ENCODE assay signal across 13 cellular contexts in the genomic region with DNA sequence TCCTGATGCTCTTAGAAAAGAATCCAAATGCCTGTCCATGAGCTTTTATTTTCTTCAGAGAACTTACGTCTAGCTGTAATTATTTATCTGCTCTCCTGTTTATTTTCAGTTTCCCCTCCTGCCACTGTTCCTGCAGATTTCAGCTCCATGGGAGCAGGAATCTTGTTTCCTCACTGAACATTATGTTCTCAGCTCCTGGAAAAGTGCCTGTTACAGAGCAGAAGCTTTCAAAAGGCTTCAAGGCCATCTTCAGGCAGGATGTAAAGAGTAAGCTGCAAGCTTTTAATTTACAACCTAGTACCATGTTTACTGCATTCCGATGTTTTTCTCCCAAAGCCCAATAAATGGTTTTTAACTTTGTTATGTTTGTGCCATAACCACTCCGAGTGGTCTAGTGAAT.
A peak's percentile ranks its signal among the peaks of the same experiment; 100 is the strongest.
DNase-seq lines count a peak whose midpoint lies in the region; ATAC-seq and TF ChIP-seq lines count a peak whose summit lies in the region.
"Had no signal": no experiment of that assay in that cellular context is flagged by ENCODE, and none has a peak within 500 bp of the region (broad histone marks: within the 10 kb centered on the region; RNA-seq: fewer than 3 reads in every experiment).

No MANE protein-coding gene starts in this region.

- H3K27ac Mint-ChIP-seq in nephron progenitor cell: peak overlapping the region; percentile 2
- H3K27ac Mint-ChIP-seq: activated CD4-positive, alpha-beta T cell treated with anti-CD3 and anti-CD28 coated beads, Interleukin-2, amount 10 ng/mL, durations not matched to agents 7 days and 5 days; B cell; type B pancreatic cell had no signal

- intact Hi-C loops in Right ventricle myocardium inferior (cut with DNase I): loop anchor here (1.0 to 5.0 kb wide), 6 partner anchors 28 to 862 kb away; partner anchors contain the start of gene BTG1
- intact Hi-C loops in cardiac septum (cut with DNase I): loop anchor here (10.0 kb wide), 2 partner anchors 321 to 859 kb away; no protein-coding TSS in a partner anchor

- TF ChIP-seq POLR2A in GM18505 (IDR thresholded peaks at IDR 0.05; ENCODE audit: borderline replicate concordance, extremely low read depth, insufficient read depth, insufficient read length): no peak

- ATAC-seq in Right ventricle myocardium inferior (peak; percentile 91), GM18505 (IDR thresholded peaks at IDR 0.05; ENCODE audit: unreplicated experiment) (no peak)
- ATAC-seq: Panc1 had no signal

- H3K9me3 Mint-ChIP-seq in nephron progenitor cell: no peaks in the 10 kb centered on the region
- H3K9me3 Mint-ChIP-seq: type B pancreatic cell had no signal

- peaks cover 10% of the 10 kb centered on the region for H3K4me1 Mint-ChIP-seq in nephron progenitor cell
- H3K4me1 Mint-ChIP-seq: activated CD4-positive, alpha-beta T cell treated with anti-CD3 and anti-CD28 coated beads, Interleukin-2, amount 10 ng/mL, durations not matched to agents 7 days and 5 days had no signal

- no peak overlapping the region for H3K4me3 ChIP-seq in foreskin fibroblast (ENCODE audit: low read depth in 1 of 2, low read length in 2 of 2)

- TF ChIP-seq CTCF in foreskin fibroblast (IDR thresholded peaks at IDR 0.05; ENCODE audit: low read depth, low read length): no peak
- TF ChIP-seq CTCF in nephron progenitor cell (IDR thresholded peaks at IDR 0.05): no peak

- DNase-seq in Right ventricle myocardium inferior (ENCODE audit: missing footprints) (no peak), cardiac septum (ENCODE audit: low spot score) (no peak), foreskin fibroblast (peak; percentile 63 to 78), nephron progenitor cell (no peak), SHP77 (lab: John Stamatoyannopoulos, UW) (no peak), activated gamma-delta T cell treated with Interleukin-2 at 50 U/mL for 16 hours (no peak), T-helper 1 cell (no peak)
- DNase-seq: activated CD4-positive, alpha-beta T cell treated with anti-CD3 and anti-CD28 coated beads, Interleukin-2, amount 10 ng/mL, durations not matched to agents 7 days and 5 days; stimulated activated CD4-positive, alpha-beta T cell treated with anti-CD3 and anti-CD28 coated beads, Interleukin-1b, Interleukin-23, amount 100 ng/mL, for 48 hours had no signal

- H3K36me3 Mint-ChIP-seq in nephron progenitor cell (ENCODE audit: low read depth): no peaks in the 10 kb centered on the region
- H3K36me3 Mint-ChIP-seq: type B pancreatic cell had no signal

- peaks cover 3% of the 10 kb centered on the region for H3K27me3 Mint-ChIP-seq in nephron progenitor cell (ENCODE audit: low read depth, poor library complexity)
- H3K27me3 Mint-ChIP-seq: activated CD4-positive, alpha-beta T cell treated with anti-CD3 and anti-CD28 coated beads, Interleukin-2, amount 10 ng/mL, durations not matched to agents 7 days and 5 days; B cell; type B pancreatic cell had no signal

- H3K4me3 Mint-ChIP-seq in nephron progenitor cell: no peak overlapping the region
- H3K4me3 Mint-ChIP-seq: activated CD4-positive, alpha-beta T cell treated with anti-CD3 and anti-CD28 coated beads, Interleukin-2, amount 10 ng/mL, durations not matched to agents 7 days and 5 days; B cell; type B pancreatic cell had no signal

Comparison
In these comparisons a context has a peak if more than half of its experiments do, and no peak if none do; other contexts are left out.
1. DNase-seq: peak in foreskin fibroblast (2 of 2); none in Right ventricle myocardium inferior (single experiment), cardiac septum (single experiment), nephron progenitor cell (single experiment), SHP77 (0 of 2), activated gamma-delta T cell treated with Interleukin-2 at 50 U/mL for 16 hours (single experiment) and T-helper 1 cell (0 of 5).